20 cellular contexts compared by ENCODE assay signal in the genomic region with DNA sequence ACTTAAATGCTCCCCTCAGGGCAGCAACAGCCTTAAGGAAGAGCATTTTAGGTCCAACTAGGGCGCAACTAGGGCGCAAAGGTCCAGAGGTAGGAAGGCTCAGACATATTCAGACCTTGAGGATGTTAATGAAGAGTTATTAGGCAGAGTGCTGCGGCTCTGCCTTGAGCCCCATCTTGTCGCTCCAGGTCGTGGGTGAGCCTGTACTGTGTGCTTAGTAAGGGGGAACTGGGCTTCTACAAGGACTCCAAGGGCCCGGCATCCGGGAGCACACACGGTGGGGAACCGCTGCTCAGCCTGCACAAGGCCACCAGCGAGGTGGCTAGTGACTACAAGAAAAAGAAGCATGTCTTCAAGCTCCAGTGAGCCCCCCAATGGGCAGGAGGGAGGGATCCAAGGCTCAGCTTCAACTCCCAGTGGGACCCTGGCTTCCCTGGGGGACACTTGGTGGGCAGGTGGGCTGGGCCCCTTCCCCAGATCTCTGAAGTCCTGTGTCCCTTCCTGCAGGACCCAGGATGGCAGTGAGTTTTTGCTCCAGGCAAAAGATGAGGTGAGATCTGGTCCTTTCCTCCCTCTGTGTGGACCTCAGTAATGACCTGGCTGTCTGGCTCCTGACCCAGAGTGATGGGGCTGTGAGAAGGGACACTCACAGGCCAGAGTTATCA. TPM values are rescaled to one million over a fixed set of nuclear protein-coding genes. Genes with fewer than 3 reads are reported as not detected.
DNase-seq lines count a peak whose midpoint lies in the region; ATAC-seq and TF ChIP-seq lines count a peak whose summit lies in the region.
"Had no signal": no experiment of that assay in that cellular context is flagged by ENCODE, and none has a peak within 500 bp of the region (broad histone marks: within the 10 kb centered on the region; RNA-seq: fewer than 3 reads in every experiment).

No MANE protein-coding gene starts in this region.

- no peaks in the 10 kb centered on the region for H3K36me3 ChIP-seq in tibial artery
- H3K36me3 ChIP-seq: HAP-1 had no signal

- H3K4me3 Mint-ChIP-seq in activated CD4-positive, alpha-beta T cell treated with anti-CD3 and anti-CD28 coated beads, Interleukin-2, amount 10 ng/mL, durations not matched to agents 24 days and 14 days, result no peak overlapping the region
- no peak overlapping the region for H3K4me3 Mint-ChIP-seq in activated CD4-positive, alpha-beta T cell treated with anti-CD3 and anti-CD28 coated beads, Interleukin-2, amount 10 ng/mL, durations not matched to agents 7 days and 5 days
- H3K4me3 Mint-ChIP-seq in dendritic cell treated with granulocyte-macrophage colony-stimulating factor and Interleukin-4, amounts not matched to agents 40 ng/mL and 50 ng/mL, for 4 days, result no peak overlapping the region
- peak overlapping the region; percentile 20 for H3K4me3 Mint-ChIP-seq in neural crest cell

- H3K36me3 Mint-ChIP-seq in activated CD4-positive, alpha-beta T cell treated with anti-CD3 and anti-CD28 coated beads, Interleukin-2, amount 10 ng/mL, durations not matched to agents 24 days and 14 days (ENCODE audit: low read depth), result no peaks in the 10 kb centered on the region
- H3K36me3 Mint-ChIP-seq in activated CD4-positive, alpha-beta T cell treated with anti-CD3 and anti-CD28 coated beads, Interleukin-2, amount 10 ng/mL, durations not matched to agents 7 days and 5 days (ENCODE audit: low read depth), result no peaks in the 10 kb centered on the region
- H3K36me3 Mint-ChIP-seq in dendritic cell treated with granulocyte-macrophage colony-stimulating factor and Interleukin-4, amounts not matched to agents 40 ng/mL and 50 ng/mL, for 4 days (ENCODE audit: low read depth), result no peaks in the 10 kb centered on the region
- H3K36me3 Mint-ChIP-seq in neural crest cell (ENCODE audit: low read depth), result no peaks in the 10 kb centered on the region

- H3K27ac Mint-ChIP-seq in activated CD4-positive, alpha-beta T cell treated with anti-CD3 and anti-CD28 coated beads, Interleukin-2, amount 10 ng/mL, durations not matched to agents 24 days and 14 days, result no peak overlapping the region
- H3K27ac Mint-ChIP-seq in activated CD4-positive, alpha-beta T cell treated with anti-CD3 and anti-CD28 coated beads, Interleukin-2, amount 10 ng/mL, durations not matched to agents 7 days and 5 days, result no peak overlapping the region
- peak overlapping the region; percentile 21 for H3K27ac Mint-ChIP-seq in dendritic cell treated with granulocyte-macrophage colony-stimulating factor and Interleukin-4, amounts not matched to agents 40 ng/mL and 50 ng/mL, for 4 days
- no peak overlapping the region for H3K27ac Mint-ChIP-seq in neural crest cell (ENCODE audit: unreplicated experiment)

- intact Hi-C loops in activated CD4-positive, alpha-beta T cell treated with anti-CD3 and anti-CD28 coated beads, Interleukin-2, amount 10 ng/mL, durations not matched to agents 24 days and 14 days (cut with micrococcal nuclease), result loop anchor here (2.0 kb wide), 1 partner anchor 43 kb away; no protein-coding TSS in a partner anchor
- intact Hi-C loops in dendritic cell treated with granulocyte-macrophage colony-stimulating factor and Interleukin-4, amounts not matched to agents 40 ng/mL and 50 ng/mL, for 4 days (cut with micrococcal nuclease), result loop anchor here (5.0 to 10.0 kb wide), 2 partner anchors 40 to 107 kb away; partner anchors contain the start of genes BLVRB and SPTBN4
- intact Hi-C loops in tibial artery (cut with DNase I; ENCODE audit: low total_unique reads), result no loop called here

- H3K9me3 Mint-ChIP-seq in activated CD4-positive, alpha-beta T cell treated with anti-CD3 and anti-CD28 coated beads, Interleukin-2, amount 10 ng/mL, durations not matched to agents 24 days and 14 days, result peaks cover 3% of the 10 kb centered on the region
- peaks cover 3% of the 10 kb centered on the region for H3K9me3 Mint-ChIP-seq in activated CD4-positive, alpha-beta T cell treated with anti-CD3 and anti-CD28 coated beads, Interleukin-2, amount 10 ng/mL, durations not matched to agents 7 days and 5 days
- H3K9me3 Mint-ChIP-seq in dendritic cell treated with granulocyte-macrophage colony-stimulating factor and Interleukin-4, amounts not matched to agents 40 ng/mL and 50 ng/mL, for 4 days, result no peaks in the 10 kb centered on the region
- H3K9me3 Mint-ChIP-seq in neural crest cell, result peaks cover 5% of the 10 kb centered on the region

- H3K27ac ChIP-seq in tibial artery, result peak overlapping the region; percentile 49 to 52

- H3K9me3 ChIP-seq in tibial artery, result no peaks in the 10 kb centered on the region
- H3K9me3 ChIP-seq: HAP-1 had no signal

- peaks cover 0 to 34% (median 21%) of the 10 kb centered on the region in 4 donors for H3K4me1 ChIP-seq in tibial artery

- no peak overlapping the region for H3K4me3 ChIP-seq in tibial artery
- H3K4me3 ChIP-seq: HAP-1, K562 had no signal

- CTCF ChIA-PET in activated CD4-positive, alpha-beta T cell treated with anti-CD3 and anti-CD28 coated beads, Interleukin-2, amount 10 ng/mL, durations not matched to agents 7 days and 5 days (lab: Charles Lee), result interaction anchor here (1.5 to 1.8 kb wide), 2 partner anchors 10 to 31 kb away, joined by 4 to 7 read pairs; no protein-coding TSS in a partner anchor

- POLR2A ChIA-PET in activated CD4-positive, alpha-beta T cell treated with anti-CD3 and anti-CD28 coated beads, Interleukin-2, amount 10 ng/mL, durations not matched to agents 7 days and 5 days (lab: Charles Lee), result no interaction called here

- peaks cover 23% of the 10 kb centered on the region for H3K27me3 Mint-ChIP-seq in activated CD4-positive, alpha-beta T cell treated with anti-CD3 and anti-CD28 coated beads, Interleukin-2, amount 10 ng/mL, durations not matched to agents 24 days and 14 days
- H3K27me3 Mint-ChIP-seq in activated CD4-positive, alpha-beta T cell treated with anti-CD3 and anti-CD28 coated beads, Interleukin-2, amount 10 ng/mL, durations not matched to agents 7 days and 5 days, result peaks cover 24% of the 10 kb centered on the region
- peaks cover 27% of the 10 kb centered on the region for H3K27me3 Mint-ChIP-seq in dendritic cell treated with granulocyte-macrophage colony-stimulating factor and Interleukin-4, amounts not matched to agents 40 ng/mL and 50 ng/mL, for 4 days
- H3K27me3 Mint-ChIP-seq in neural crest cell (ENCODE audit: low read depth), result peaks cover 43% of the 10 kb centered on the region

- H3K4me1 Mint-ChIP-seq in activated CD4-positive, alpha-beta T cell treated with anti-CD3 and anti-CD28 coated beads, Interleukin-2, amount 10 ng/mL, durations not matched to agents 24 days and 14 days, result peaks cover 12% of the 10 kb centered on the region
- H3K4me1 Mint-ChIP-seq in activated CD4-positive, alpha-beta T cell treated with anti-CD3 and anti-CD28 coated beads, Interleukin-2, amount 10 ng/mL, durations not matched to agents 7 days and 5 days, result peaks cover 28% of the 10 kb centered on the region
- H3K4me1 Mint-ChIP-seq in dendritic cell treated with granulocyte-macrophage colony-stimulating factor and Interleukin-4, amounts not matched to agents 40 ng/mL and 50 ng/mL, for 4 days (ENCODE audit: low read depth), result peaks cover 43% of the 10 kb centered on the region
- H3K4me1 Mint-ChIP-seq in neural crest cell, result peaks cover 17% of the 10 kb centered on the region

- ATAC-seq in activated CD4-positive, CD25-positive, alpha-beta regulatory T cell treated with anti-CD3 and anti-CD28 coated beads, Interleukin-2, amount 50 U/mL, for 24 hours, result no peak
- ATAC-seq in GM21423 (IDR thresholded peaks at IDR 0.05; ENCODE audit: unreplicated experiment), result no peak
- ATAC-seq: K562 had no signal

- DNase-seq in activated CD4-positive, alpha-beta T cell treated with anti-CD3 and anti-CD28 coated beads, Interleukin-2, amount 10 ng/mL, durations not matched to agents 24 days and 14 days, result peak; percentile 61
- DNase-seq in activated CD4-positive, alpha-beta T cell treated with anti-CD3 and anti-CD28 coated beads, Interleukin-2, amount 10 ng/mL, durations not matched to agents 7 days and 5 days, result no peak
- DNase-seq in neural crest cell (ENCODE audit: low read depth, low spot score) (no peak), tibial artery (no peak), iPS-NIHi11 (ENCODE audit: low spot score) (no peak)
- DNase-seq: AML-193, COR-L47, DMS 273 treated with DMSO at 0.1 percent for 48 hours, DND-41, NCI-H1092 treated with DMSO at 0.1 percent for 48 hours, NCI-H146, NCI-H2081, NCI-H446 treated with DMSO at 0.1 percent for 48 hours, NCI-H69, Right ventricle myocardium superior had no signal

- peaks cover 0 to 16% of the 10 kb centered on the region in 2 donors for H3K27me3 ChIP-seq in tibial artery

- TF ChIP-seq CTCF in neural crest cell (conservative IDR thresholded peaks at IDR 0.05) (no peak), tibial artery (IDR thresholded peaks at IDR 0.05) (no peak)

RNA-seq across cellular contexts. Expression of gene SHKBP1, which starts 4.7 kb away (rescaled TPM):
- 111 and 113 TPM in 2 replicates for total RNA-seq in activated CD4-positive, alpha-beta T cell treated with anti-CD3 and anti-CD28 coated beads, Interleukin-2, amount 10 ng/mL, durations not matched to agents 24 days and 14 days
- 100 to 1,000 TPM; 147 to 158 TPM for total RNA-seq in activated CD4-positive, alpha-beta T cell treated with anti-CD3 and anti-CD28 coated beads, Interleukin-2, amount 10 ng/mL, durations not matched to agents 7 days and 5 days
- 72.0 and 76.3 TPM in 2 replicates for total RNA-seq in neural crest cell

RNA-seq across cellular contexts. Expression of gene LTBP4, which starts 29.2 kb away (rescaled TPM):
- 123 and 126 TPM in 2 replicates for total RNA-seq in activated CD4-positive, alpha-beta T cell treated with anti-CD3 and anti-CD28 coated beads, Interleukin-2, amount 10 ng/mL, durations not matched to agents 24 days and 14 days
- total RNA-seq in activated CD4-positive, alpha-beta T cell treated with anti-CD3 and anti-CD28 coated beads, Interleukin-2, amount 10 ng/mL, durations not matched to agents 7 days and 5 days, result 10 to 100 TPM; 71.3 to 75.7 TPM
- total RNA-seq in neural crest cell, result 125 TPM in 2 replicates
